In genomic region chr13:48994731-48995130, GRCh38 we compare ENCODE assay signal across 13 cellular contexts. TPM values are rescaled to one million over a fixed set of nuclear protein-coding genes. Genes with fewer than 3 reads are reported as not detected.
DNase-seq lines count a peak whose midpoint lies in the region; ATAC-seq, FAIRE-seq and TF ChIP-seq lines count a peak whose summit lies in the region.
"Had no signal": no experiment of that assay in that cellular context is flagged by ENCODE, and none has a peak within 500 bp of the region (broad histone marks: within the 10 kb centered on the region; RNA-seq: fewer than 3 reads in every experiment).

No MANE protein-coding gene starts in this region.

- BruUV-seq in A673 (replicated peaks; lab: Mats Ljungman, UMichigan), result no TSS peak

- TF ChIP-seq CTCF in fibroblast of villous mesenchyme (IDR thresholded peaks at IDR 0.05; ENCODE audit: insufficient read depth, low read depth, low read length), result no peak
- TF ChIP-seq CTCF in A673 (conservative IDR thresholded peaks at IDR 0.05; ENCODE audit: low read depth, low read length), result no peak

- H3K27me3 ChIP-seq in A673 (replicated peaks; ENCODE audit: insufficient read depth, low read depth, low read length, poor library complexity), result no peaks in the 10 kb centered on the region
- H3K27me3 ChIP-seq: uterus had no signal

- DNase-seq in GM12891 (ENCODE audit: insufficient read length, low spot score) (no peak), M059J (ENCODE audit: low read depth) (peak; percentile 14), fibroblast of villous mesenchyme (ENCODE audit: low read depth) (peak; percentile 45), A673 (ENCODE audit: low spot score) (no peak), G401 (ENCODE audit: low spot score) (no peak), NCI-H1417 (lab: John Stamatoyannopoulos, UW) (no peak)
- no peak for DNase-seq in stimulated activated CD4-positive, alpha-beta T cell treated with anti-CD3 and anti-CD28 coated beads, Interleukin-4, amount 100 ng/mL, for 4 hours
- DNase-seq: amygdala, occipital lobe, SHP77, uterus had no signal

- no peaks in the 10 kb centered on the region for H3K36me3 ChIP-seq in A673 (ENCODE audit: insufficient read depth, low read length, poor library complexity, severe bottlenecking)
- H3K36me3 ChIP-seq: uterus had no signal

- H3K27ac ChIP-seq in A673 (ENCODE audit: low read depth, low read length, poor library complexity, severe bottlenecking), result no peak overlapping the region
- H3K27ac ChIP-seq: uterus had no signal

- no peak for TF ChIP-seq POLR2A in GM12891 (IDR thresholded peaks at IDR 0.05; ENCODE audit: low read depth, low read length)

- H3K4me1 ChIP-seq in A673 (ENCODE audit: insufficient read depth, low read length, poor library complexity, severe bottlenecking), result no peaks in the 10 kb centered on the region
- H3K4me1 ChIP-seq: uterus had no signal

- POLR2A ChIA-PET in A673 (lab: Charles Lee; ENCODE audit: low non-redundant PET), result no interaction called here

- in situ Hi-C loops in G401 (cut with HindIII; ENCODE audit: low sequenced_read_pairs), result no loop called here

- ATAC-seq in GM21390 (IDR thresholded peaks at IDR 0.05; ENCODE audit: unreplicated experiment), result peak; percentile 65

- CTCF ChIA-PET in A673 (lab: Charles Lee), result no interaction called here

- FAIRE-seq in GM12891 (lab: Jason Lieb, UNC), result no peak
- FAIRE-seq: endothelial cell of umbilical vein had no signal

- intact Hi-C loops in A673 (cut with micrococcal nuclease; ENCODE audit: unreplicated experiment), result no loop called here

- H3K9me3 ChIP-seq in A673 (ENCODE audit: low read depth, low read length, poor library complexity, severe bottlenecking), result peaks cover 19% of the 10 kb centered on the region
- H3K9me3 ChIP-seq: uterus had no signal

- no peak overlapping the region for H3K4me3 ChIP-seq in fibroblast of villous mesenchyme (ENCODE audit: low read depth, low read length)
- no peak overlapping the region for H3K4me3 ChIP-seq in A673 (ENCODE audit: low read depth, low read length, poor library complexity, severe bottlenecking)
- H3K4me3 ChIP-seq: uterus had no signal

TF ChIP-seq in GM12891, 5 proteins besides CTCF, POLR2A, EP300 and RAD21:
- TF ChIP-seq POU2F2 (IDR thresholded peaks at IDR 0.05; ENCODE audit: low read depth, low read length) (no peak), PAX5 (IDR thresholded peaks at IDR 0.05; ENCODE audit: insufficient read depth, low read length, severe bottlenecking) (no peak), SPI1 (IDR thresholded peaks at IDR 0.05; ENCODE audit: low read depth, low read length) (peak; percentile 57)
TF ChIP-seq in GM12891: peak in this region for 1.

RNA-seq across cellular contexts. Expression of gene FNDC3A, which starts 19.0 kb away (rescaled TPM):
- 12.8 TPM for polyA plus RNA-seq in GM12891 (2012; ENCODE audit: low read depth, missing spikeins)
- 36.4 and 48.6 TPM in 2 replicates for total RNA-seq in M059J (2014; rRNA removed; shearing (Covaris generic))
- 73.4 and 122 TPM in 2 replicates for total RNA-seq in fibroblast of villous mesenchyme
- total RNA-seq in A673 (2021), result 45.5 and 49.3 TPM in 2 replicates
- 25.4 and 38.4 TPM in 2 replicates for total RNA-seq in G401 (2014; rRNA removed; shearing (Covaris generic))

Comparison
In these comparisons a context has a peak if more than half of its experiments do, and no peak if none do; other contexts are left out.
1. DNase-seq: peak in M059J (single experiment) and fibroblast of villous mesenchyme (single experiment); none in GM12891 (single experiment), A673 (single experiment), G401 (single experiment), stimulated activated CD4-positive, alpha-beta T cell treated with anti-CD3 and anti-CD28 coated beads, Interleukin-4, amount 100 ng/mL, for 4 hours (0 of 2) and NCI-H1417 (0 of 3).